In genomic region chr12:124480469-124481256, GRCh38 we compare ENCODE assay signal across 8 cellular contexts.
DNase-seq lines count a peak whose midpoint lies in the region; ATAC-seq, FAIRE-seq and TF ChIP-seq lines count a peak whose summit lies in the region.

No MANE protein-coding gene starts in this region.

- DNase-seq in HTR-8/SVneo (ENCODE audit: insufficient read length, low spot score): peak; percentile 94
- peak; percentile 85 for DNase-seq in activated CD4-positive, alpha-beta T cell treated with anti-CD3 and anti-CD28 coated beads, Interleukin-2, amount 10 ng/mL, durations not matched to agents 7 days and 5 days
- DNase-seq in foreskin melanocyte: peak; percentile 43
- peak; percentile 70 for DNase-seq in stimulated activated CD4-positive, alpha-beta T cell treated with anti-CD3 and anti-CD28 coated beads, Interleukin-15, amount 100 ng/mL, for 24 hours
- no peak for DNase-seq in type B pancreatic cell (ENCODE audit: extremely low spot score, unreplicated experiment)
- no peak for DNase-seq in HAP-1 (ENCODE audit: low spot score in 2 of 2)

- no peaks in the 10 kb centered on the region for H3K4me1 ChIP-seq in HAP-1

- TF ChIP-seq CTCF in type B pancreatic cell (conservative IDR thresholded peaks at IDR 0.05): no peak

- CTCF ChIA-PET in activated CD4-positive, alpha-beta T cell treated with anti-CD3 and anti-CD28 coated beads, Interleukin-2, amount 10 ng/mL, durations not matched to agents 7 days and 5 days (lab: Charles Lee): interaction anchor here (1.0 to 1.3 kb wide), 2 partner anchors 11 to 15 kb away, joined by 3 to 4 read pairs; no protein-coding TSS in a partner anchor

- FAIRE-seq in HTR-8/SVneo (lab: Jason Lieb, UNC): peak; percentile 94

- ATAC-seq in GM18498 (IDR thresholded peaks at IDR 0.05; ENCODE audit: unreplicated experiment): peak; percentile 74
- peak; percentile 69 for ATAC-seq in GM21717 (IDR thresholded peaks at IDR 0.05; ENCODE audit: unreplicated experiment)

- H3K9me3 Mint-ChIP-seq in activated CD4-positive, alpha-beta T cell treated with anti-CD3 and anti-CD28 coated beads, Interleukin-2, amount 10 ng/mL, durations not matched to agents 7 days and 5 days: peaks cover 2% of the 10 kb centered on the region
- H3K9me3 Mint-ChIP-seq in type B pancreatic cell: no peaks in the 10 kb centered on the region

- H3K36me3 Mint-ChIP-seq in activated CD4-positive, alpha-beta T cell treated with anti-CD3 and anti-CD28 coated beads, Interleukin-2, amount 10 ng/mL, durations not matched to agents 7 days and 5 days (ENCODE audit: low read depth): peaks cover 44% of the 10 kb centered on the region
- H3K36me3 Mint-ChIP-seq in type B pancreatic cell: peaks cover 19% of the 10 kb centered on the region

- H3K27me3 Mint-ChIP-seq in activated CD4-positive, alpha-beta T cell treated with anti-CD3 and anti-CD28 coated beads, Interleukin-2, amount 10 ng/mL, durations not matched to agents 7 days and 5 days: no peaks in the 10 kb centered on the region
- no peaks in the 10 kb centered on the region for H3K27me3 Mint-ChIP-seq in type B pancreatic cell

- H3K9me3 ChIP-seq in HAP-1: no peaks in the 10 kb centered on the region

- H3K27me3 ChIP-seq in HAP-1 (ENCODE audit: low read depth): no peaks in the 10 kb centered on the region

- POLR2A ChIA-PET in activated CD4-positive, alpha-beta T cell treated with anti-CD3 and anti-CD28 coated beads, Interleukin-2, amount 10 ng/mL, durations not matched to agents 7 days and 5 days (lab: Charles Lee): no interaction called here

- H3K4me3 ChIP-seq in HAP-1: no peak overlapping the region

- peak overlapping the region; percentile 81 for H3K27ac Mint-ChIP-seq in activated CD4-positive, alpha-beta T cell treated with anti-CD3 and anti-CD28 coated beads, Interleukin-2, amount 10 ng/mL, durations not matched to agents 7 days and 5 days
- H3K27ac Mint-ChIP-seq in type B pancreatic cell: no peak overlapping the region

- peak overlapping the region; percentile 22 for H3K4me3 Mint-ChIP-seq in activated CD4-positive, alpha-beta T cell treated with anti-CD3 and anti-CD28 coated beads, Interleukin-2, amount 10 ng/mL, durations not matched to agents 7 days and 5 days
- no peak overlapping the region for H3K4me3 Mint-ChIP-seq in type B pancreatic cell

- peaks cover 10% of the 10 kb centered on the region for H3K36me3 ChIP-seq in HAP-1 (replicated peaks)

- H3K4me1 Mint-ChIP-seq in activated CD4-positive, alpha-beta T cell treated with anti-CD3 and anti-CD28 coated beads, Interleukin-2, amount 10 ng/mL, durations not matched to agents 7 days and 5 days: peaks cover 44% of the 10 kb centered on the region
- H3K4me1 Mint-ChIP-seq in type B pancreatic cell (ENCODE audit: unreplicated experiment): peaks cover 24% of the 10 kb centered on the region

- in situ Hi-C loops in HAP-1 (cut with MboI; ENCODE audit: low sequenced_read_pairs): no loop called here

Comparison
In these comparisons a context has a peak if more than half of its experiments do, and no peak if none do; other contexts are left out.
1. DNase-seq: peak in HTR-8/SVneo (single experiment), activated CD4-positive, alpha-beta T cell treated with anti-CD3 and anti-CD28 coated beads, Interleukin-2, amount 10 ng/mL, durations not matched to agents 7 days and 5 days (single experiment), foreskin melanocyte (single experiment) and stimulated activated CD4-positive, alpha-beta T cell treated with anti-CD3 and anti-CD28 coated beads, Interleukin-15, amount 100 ng/mL, for 24 hours (single experiment); none in type B pancreatic cell (single experiment) and HAP-1 (0 of 2).